ENCODE assay signal across 27 cellular contexts in genomic region chr14:101193845-101194355, GRCh38.
DNase-seq lines count a peak whose midpoint lies in the region; ATAC-seq lines count a peak whose summit lies in the region.
"Had no signal": no experiment of that assay in that cellular context is flagged by ENCODE, and none has a peak within 500 bp of the region (broad histone marks: within the 10 kb centered on the region; RNA-seq: fewer than 3 reads in every experiment).

No MANE protein-coding gene starts in this region.

- peak overlapping the region; percentile 48 for H3K23ac ChIP-seq in neuronal stem cell (ENCODE audit: low read depth, low read length, poor library complexity)

- H4K8ac ChIP-seq in neuronal stem cell (ENCODE audit: low read depth, low read length): no peak overlapping the region

- peak; percentile 99 for DNase-seq in NCI-H2107 treated with DMSO at 0.1 percent for 48 hours (lab: John Stamatoyannopoulos, UW; ENCODE audit: unreplicated experiment)
- DNase-seq in NCI-H2107 (lab: John Stamatoyannopoulos, UW): no peak
- DNase-seq in NCI-H187 treated with DMSO at 0.1 percent for 48 hours (lab: John Stamatoyannopoulos, UW): peak; percentile 90
- no peak for DNase-seq in neuronal stem cell (ENCODE audit: low spot score)
- no peak for DNase-seq in hepatic stellate cell (ENCODE audit: low spot score)
- DNase-seq: activated CD4-positive, alpha-beta T cell treated with anti-CD3 and anti-CD28 coated beads for 4 hours; activated naive CD4-positive, alpha-beta T cell; activated T-cell treated with anti-CD3 and anti-CD28 coated beads, Interleukin-2, amount 50 U/mL, for 4 hours; AML-193; CD4-positive, alpha-beta memory T cell; central memory CD4-positive, alpha-beta T cell; erythroblast; MM.1S; NCI-H2227 treated with DMSO at 0.1 percent for 48 hours; RPMI8226; SJCRH30; T-helper 9 cell; WERI-Rb-1 had no signal

- peak overlapping the region; percentile 77 for H3K18ac ChIP-seq in neuronal stem cell (ENCODE audit: low read length)

- H3K9me3 ChIP-seq in BLaER1 treated with 17β-estradiol and CSF1 and Interleukin-3, amounts not matched to agents 10 nM and 100 nM (replicated peaks in 1 of 11): no peaks in the 10 kb centered on the region
- H3K9me3 ChIP-seq in neuronal stem cell (replicated peaks in 1 of 2; ENCODE audit: control insufficient read depth in 2 of 2, insufficient read depth in 1 of 2, low read depth in 1 of 2, low read length in 2 of 2): no peaks in the 10 kb centered on the region
- H3K9me3 ChIP-seq: A549, left lung, neutrophil, SJCRH30, thoracic aorta had no signal

- H3K79me1 ChIP-seq in neuronal stem cell (ENCODE audit: low read depth, low read length): no peaks in the 10 kb centered on the region

- H4K91ac ChIP-seq in neuronal stem cell (ENCODE audit: low read depth, low read length, poor library complexity): no peak overlapping the region

- ATAC-seq in HG03039 (IDR thresholded peaks at IDR 0.05; ENCODE audit: unreplicated experiment) (no peak), HG02763 (IDR thresholded peaks at IDR 0.05; ENCODE audit: unreplicated experiment) (no peak)
- ATAC-seq: activated T-cell treated with anti-CD3 and anti-CD28 coated beads, Interleukin-2, amount 50 U/mL, for 4 hours; left lung; right cardiac atrium had no signal

- H3K36me3 ChIP-seq in BLaER1 treated with 17β-estradiol and CSF1 and Interleukin-3, amounts not matched to agents 10 nM and 100 nM: no peaks in the 10 kb centered on the region
- H3K36me3 ChIP-seq in neuronal stem cell (replicated peaks in 1 of 2; ENCODE audit: control insufficient read depth in 2 of 2, insufficient read depth in 2 of 2, low read length in 2 of 2): no peaks in the 10 kb centered on the region
- H3K36me3 ChIP-seq: left lung, neutrophil, SJCRH30, thoracic aorta, WERI-Rb-1 had no signal

- H3K4ac ChIP-seq in neuronal stem cell (ENCODE audit: low read length): no peak overlapping the region

- no peak overlapping the region for H3K4me3 ChIP-seq in BLaER1 treated with 17β-estradiol and CSF1 and Interleukin-3, amounts not matched to agents 10 nM and 100 nM
- H3K4me3 ChIP-seq in neuronal stem cell (ENCODE audit: low read length in 2 of 2): no peak overlapping the region
- H3K4me3 ChIP-seq: A549, left lung, SJCRH30, thoracic aorta had no signal

- H3K14ac ChIP-seq in neuronal stem cell (ENCODE audit: low read length): peak overlapping the region; percentile 58

- H2AFZ ChIP-seq in neuronal stem cell (ENCODE audit: low read length): no peak overlapping the region

- H2BK15ac ChIP-seq in neuronal stem cell (ENCODE audit: low read length): peak overlapping the region; percentile 92

- no peak overlapping the region for H2BK120ac ChIP-seq in neuronal stem cell (ENCODE audit: low read depth, low read length)

- H3K27ac ChIP-seq in BLaER1 treated with 17β-estradiol and CSF1 and Interleukin-3, amounts not matched to agents 10 nM and 100 nM: no peak overlapping the region
- H3K27ac ChIP-seq in neuronal stem cell (replicated peaks; ENCODE audit: low read length): no peak overlapping the region
- H3K27ac ChIP-seq: A549, KMS-11, left lung, neutrophil, SJCRH30, thoracic aorta, WERI-Rb-1 had no signal

- no peak overlapping the region for H2BK5ac ChIP-seq in neuronal stem cell (ENCODE audit: low read length)

- no peak overlapping the region for H3K9ac ChIP-seq in BLaER1 treated with 17β-estradiol and CSF1 and Interleukin-3, amounts not matched to agents 10 nM and 100 nM
- H3K9ac ChIP-seq in neuronal stem cell (ENCODE audit: low read depth, low read length, poor library complexity): no peak overlapping the region
- H3K9ac ChIP-seq: KMS-11 had no signal

- H3K4me1 ChIP-seq in BLaER1 treated with 17β-estradiol and CSF1 and Interleukin-3, amounts not matched to agents 10 nM and 100 nM: peaks cover 0 to 41% (median 29%) of the 10 kb centered on the region in 10 experiments; a peak in 15 of 20 replicates
- H3K4me1 ChIP-seq in neuronal stem cell (ENCODE audit: control insufficient read depth in 2 of 2, insufficient read depth in 1 of 2, low read depth in 1 of 2, low read length in 2 of 2): peaks cover 16 to 20% of the 10 kb centered on the region in 2 donors
- H3K4me1 ChIP-seq: A549, left lung, SJCRH30 had no signal

- WGBS in neuronal stem cell (ENCODE audit: extremely low coverage in 2 of 2, insufficient read length in 2 of 2, insufficient replicate concordance in 1 of 2), 2 donors: no CpG with 5 or more reads among the region's 14 CpGs

- no peaks in the 10 kb centered on the region for H3K27me3 ChIP-seq in BLaER1 treated with 17β-estradiol and CSF1 and Interleukin-3, amounts not matched to agents 10 nM and 100 nM
- no peaks in the 10 kb centered on the region for H3K27me3 ChIP-seq in neuronal stem cell (ENCODE audit: control insufficient read depth in 3 of 3, insufficient read depth in 3 of 3, low read depth in 1 of 3, low read length in 3 of 3)
- H3K27me3 ChIP-seq: neutrophil had no signal

- peak overlapping the region in 6 of 11 experiments; percentile 19 to 58 (median 46); a peak in 7 of 22 replicates for H3K4me2 ChIP-seq in BLaER1 treated with 17β-estradiol and CSF1 and Interleukin-3, amounts not matched to agents 10 nM and 100 nM
- H3K4me2 ChIP-seq in neuronal stem cell (ENCODE audit: insufficient read depth, low read length, poor library complexity, severe bottlenecking): no peak overlapping the region
- H3K4me2 ChIP-seq: A549, KMS-11 had no signal

- no peaks in the 10 kb centered on the region for H4K20me1 ChIP-seq in BLaER1 treated with 17β-estradiol and CSF1 and Interleukin-3, amounts not matched to agents 10 nM and 100 nM

- peak overlapping the region; percentile 95 for H2AK5ac ChIP-seq in neuronal stem cell (ENCODE audit: low read depth, low read length)

- peak overlapping the region; percentile 94 for H2BK12ac ChIP-seq in neuronal stem cell (ENCODE audit: low read length)

Comparison
In these comparisons a context has a peak if more than half of its experiments do, and no peak if none do; other contexts are left out.
1. DNase-seq: peak in NCI-H2107 treated with DMSO at 0.1 percent for 48 hours (single experiment) and NCI-H187 treated with DMSO at 0.1 percent for 48 hours (single experiment); none in NCI-H2107 (single experiment), neuronal stem cell (single experiment) and hepatic stellate cell (single experiment).